Comparison of ENCODE assay signal across 23 cellular contexts in the genomic region with DNA sequence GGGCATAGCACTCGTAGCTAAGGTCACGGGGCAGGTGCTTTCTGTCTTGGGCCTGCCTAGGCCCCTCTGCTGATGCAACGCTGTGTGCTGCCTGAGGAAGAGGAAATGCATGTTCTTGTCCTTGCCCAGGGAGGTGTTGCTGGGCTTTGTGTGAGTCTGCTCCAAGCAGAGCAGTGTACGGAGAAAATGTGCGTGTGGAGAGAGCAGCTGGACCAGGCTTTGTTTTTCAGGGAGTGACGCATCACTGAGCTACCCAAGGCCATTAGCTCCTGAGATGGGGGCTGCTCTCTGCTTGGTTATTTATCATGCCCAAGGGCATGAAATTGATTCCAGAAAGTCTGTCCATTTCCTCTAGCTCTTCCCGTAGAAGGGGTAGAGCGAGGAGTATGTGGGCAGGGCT.
A peak's percentile ranks its signal among the peaks of the same experiment; 100 is the strongest.
DNase-seq lines count a peak whose midpoint lies in the region; ATAC-seq and TF ChIP-seq lines count a peak whose summit lies in the region.
"Had no signal": no experiment of that assay in that cellular context is flagged by ENCODE, and none has a peak within 500 bp of the region (broad histone marks: within the 10 kb centered on the region; RNA-seq: fewer than 3 reads in every experiment).

No MANE protein-coding gene starts in this region.

- ATAC-seq in psoas muscle = peak in 3 of 4 donors; percentile 22 to 30 (median 28)
- no peak for ATAC-seq in activated CD4-positive, CD25-positive, alpha-beta regulatory T cell treated with anti-CD3 and anti-CD28 coated beads, Interleukin-2, amount 50 U/mL, for 24 hours
- no peak for ATAC-seq in sciatic nerve
- no peak for ATAC-seq in HG02870 (IDR thresholded peaks at IDR 0.05; ENCODE audit: unreplicated experiment)
- ATAC-seq: activated naive CD4-positive, alpha-beta T cell treated with anti-CD3 and anti-CD28 coated beads, Interleukin-2, amount 50 U/mL, for 72 hours; naive thymus-derived CD4-positive, alpha-beta T cell had no signal

- H3K4me1 ChIP-seq in psoas muscle = no peaks in the 10 kb centered on the region
- H3K4me1 ChIP-seq: colonic mucosa, pancreas had no signal

- H3K27ac ChIP-seq in psoas muscle = no peak overlapping the region
- H3K27ac ChIP-seq: brain microvascular endothelial cell, colonic mucosa, pancreas had no signal

- H3K9me3 ChIP-seq in psoas muscle = no peaks in the 10 kb centered on the region
- H3K9me3 ChIP-seq: colonic mucosa, pancreas had no signal

- peak overlapping the region in 1 of 5 experiments; percentile 26 for H3K4me3 Mint-ChIP-seq in brain
- H3K4me3 Mint-ChIP-seq: activated B cell treated with CpG ODN at 0.5 μM for 24 hours; B cell; naive thymus-derived CD4-positive, alpha-beta T cell had no signal

- no peaks in the 10 kb centered on the region for H3K27me3 Mint-ChIP-seq in brain

- DNase-seq in LHCN-M2 (ENCODE audit: low read depth) = peak; percentile 94
- DNase-seq in NOMO-1 treated with DMSO at 0.1 percent for 48 hours (lab: John Stamatoyannopoulos, UW; ENCODE audit: unreplicated experiment) = peak; percentile 49
- DNase-seq in psoas muscle = no peak
- DNase-seq in KG1 (lab: John Stamatoyannopoulos, UW) = no peak
- DNase-seq in sciatic nerve (ENCODE audit: low spot score) = no peak
- DNase-seq: activated B cell treated with CpG ODN at 0.5 μM for 24 hours; activated T-cell treated with anti-CD3 and anti-CD28 coated beads, Interleukin-2, amount 50 U/mL, for 48 hours; brain microvascular endothelial cell; Calu3; colonic mucosa; H9; hippocampal formation; naive thymus-derived CD4-positive, alpha-beta T cell; NCI-H1930; NCI-H446 treated with DMSO at 0.1 percent for 48 hours; pancreas; stimulated activated CD4-positive, alpha-beta T cell treated with anti-CD3 and anti-CD28 coated beads, Interleukin-4, amount 100 ng/mL, for 24 hours had no signal

- TF ChIP-seq CTCF in brain (conservative IDR thresholded peaks at IDR 0.05) (no peak), psoas muscle (IDR thresholded peaks at IDR 0.05) (no peak)

- peaks cover 56% of the 10 kb centered on the region for H3K4me1 Mint-ChIP-seq in brain

- 39 to 57% (median 40%) methylated on average over 8 of the region's 8 CpGs for WGBS in psoas muscle, 3 donors

- H3K27me3 ChIP-seq in psoas muscle (ENCODE audit: insufficient read depth in 3 of 3, low read length in 2 of 3) = peaks cover 0 to 7% (median 0%) of the 10 kb centered on the region in 3 donors
- H3K27me3 ChIP-seq: colonic mucosa, pancreas had no signal

- no peaks in the 10 kb centered on the region for H3K36me3 ChIP-seq in psoas muscle (ENCODE audit: insufficient read depth in 1 of 2, low read depth in 1 of 2)
- H3K36me3 ChIP-seq: brain microvascular endothelial cell, colonic mucosa, pancreas had no signal

- H3K27ac Mint-ChIP-seq in brain = peak overlapping the region in 3 of 5 experiments; percentile 76 to 88 (median 88)
- H3K27ac Mint-ChIP-seq: activated B cell treated with CpG ODN at 0.5 μM for 24 hours; activated naive CD4-positive, alpha-beta T cell treated with anti-CD3 and anti-CD28 coated beads, Interleukin-2, amount 50 U/mL, for 72 hours; B cell; naive thymus-derived CD4-positive, alpha-beta T cell had no signal

- H3K36me3 Mint-ChIP-seq in brain = no peaks in the 10 kb centered on the region
- H3K36me3 Mint-ChIP-seq: activated naive CD4-positive, alpha-beta T cell treated with anti-CD3 and anti-CD28 coated beads, Interleukin-2, amount 50 U/mL, for 72 hours; naive thymus-derived CD4-positive, alpha-beta T cell had no signal

- H3K9me3 Mint-ChIP-seq in brain = peaks cover 0 to 25% (median 15%) of the 10 kb centered on the region in 5 experiments
- H3K9me3 Mint-ChIP-seq: activated B cell treated with CpG ODN at 0.5 μM for 24 hours had no signal

- intact Hi-C loops in psoas muscle (cut with DNase I) (no loop called here), sciatic nerve (cut with DNase I) (no loop called here)

- no peak overlapping the region for H3K4me3 ChIP-seq in psoas muscle
- H3K4me3 ChIP-seq: colonic mucosa, pancreas, skin epidermis had no signal

Comparison
In these comparisons a context has a peak if more than half of its experiments do, and no peak if none do; other contexts are left out.
1. DNase-seq: peak in LHCN-M2 (single experiment) and NOMO-1 treated with DMSO at 0.1 percent for 48 hours (single experiment); none in psoas muscle (0 of 2), KG1 (single experiment) and sciatic nerve (single experiment).
2. ATAC-seq: peak in psoas muscle (3 of 4); none in activated CD4-positive, CD25-positive, alpha-beta regulatory T cell treated with anti-CD3 and anti-CD28 coated beads, Interleukin-2, amount 50 U/mL, for 24 hours (0 of 2), sciatic nerve (single experiment) and HG02870 (single experiment).